1 cellular context compared by ENCODE assay signal in genomic region chr16:87713469-87714229, GRCh38.
TF ChIP-seq lines count a peak whose summit lies in the region.

No MANE protein-coding gene starts in this region.

TF ChIP-seq in WTC11, 78 proteins besides CTCF, POLR2A, EP300 and RAD21 (continued from another document):
- no peak for TF ChIP-seq FOXP4 (CRISPR knock-in tag; IDR thresholded peaks at IDR 0.05)
- no peak for TF ChIP-seq ZNF232 (CRISPR knock-in tag; IDR thresholded peaks at IDR 0.05)
- TF ChIP-seq MXD4 (CRISPR knock-in tag; IDR thresholded peaks at IDR 0.05; ENCODE audit: borderline replicate concordance): no peak
